9 cellular contexts compared by ENCODE assay signal in the genomic region with DNA sequence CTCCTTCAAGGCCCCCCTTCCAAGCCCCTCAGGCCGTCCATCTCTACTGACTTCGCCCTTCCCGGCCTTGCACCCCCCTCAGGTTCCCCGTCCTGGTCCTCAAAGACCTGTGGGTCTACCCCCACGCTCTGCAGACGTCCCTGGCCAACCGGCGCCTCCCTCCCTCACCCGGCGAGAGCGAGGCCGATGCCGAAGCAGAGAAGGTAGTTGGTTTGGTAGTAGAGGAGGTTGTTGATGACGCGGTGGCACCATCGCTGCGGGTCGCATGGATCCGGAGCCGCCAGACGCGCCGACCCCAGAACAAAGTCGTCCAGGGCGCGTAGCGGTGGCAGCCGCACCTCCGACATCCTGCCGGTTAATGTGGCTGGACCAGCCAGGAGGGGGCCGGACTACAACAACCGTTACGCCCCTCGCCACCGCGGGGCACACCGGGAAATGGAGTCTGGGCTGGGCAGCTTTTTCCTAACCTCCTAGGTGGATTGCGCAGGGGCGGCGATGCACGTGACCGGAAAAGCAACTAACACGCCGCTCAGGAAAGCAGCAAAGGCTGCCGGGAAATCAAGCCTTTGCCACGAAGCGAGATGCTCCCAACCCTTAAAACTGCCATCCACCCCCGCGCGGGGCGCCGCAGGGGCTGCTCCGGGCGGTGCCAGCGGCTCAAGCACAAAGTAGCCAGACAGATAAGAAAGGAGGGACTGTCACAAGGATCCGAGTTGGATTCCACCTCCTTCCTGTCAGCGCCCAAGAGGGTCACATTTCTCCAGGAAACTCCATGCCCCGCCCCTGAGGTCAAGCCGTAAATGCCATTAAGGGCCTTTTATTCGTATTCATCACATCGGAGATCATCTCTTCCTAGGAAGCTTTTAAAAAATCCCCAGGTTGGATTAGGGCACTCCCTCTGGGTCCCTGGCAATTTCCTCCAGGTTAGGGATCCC. TPM values are rescaled to one million over a fixed set of nuclear protein-coding genes. Genes with fewer than 3 reads are reported as not detected.
DNase-seq lines count a peak whose midpoint lies in the region; ATAC-seq lines count a peak whose summit lies in the region.
"Had no signal": no experiment of that assay in that cellular context is flagged by ENCODE, and none has a peak within 500 bp of the region (broad histone marks: within the 10 kb centered on the region; RNA-seq: fewer than 3 reads in every experiment).

TSS of gene PRAF2 (minus strand) at position 362 of the 935 bp plus-strand sequence. CDS start at position 347, 15 bp downstream.

- H3K36me3 Mint-ChIP-seq in activated T-cell treated with anti-CD3 and anti-CD28 coated beads, Interleukin-2, amount 50 U/mL, for 72 hours (ENCODE audit: insufficient read depth in 2 of 2): peaks cover 0 to 12% of the 10 kb centered on the region in 2 donors

- H3K27ac Mint-ChIP-seq in activated T-cell treated with anti-CD3 and anti-CD28 coated beads, Interleukin-2, amount 50 U/mL, for 72 hours: peak within 1 kb of the TSS; percentile 79

- H3K4me1 Mint-ChIP-seq in activated T-cell treated with anti-CD3 and anti-CD28 coated beads, Interleukin-2, amount 50 U/mL, for 72 hours (ENCODE audit: low read depth): peaks cover 26% of the 10 kb centered on the region

- H3K9me3 Mint-ChIP-seq in activated T-cell treated with anti-CD3 and anti-CD28 coated beads, Interleukin-2, amount 50 U/mL, for 72 hours: no peaks in the 10 kb centered on the region

- H3K4me3 ChIP-seq in esophagus (ENCODE audit: low read depth in 1 of 2, low read length in 2 of 2) (peak within 1 kb of the TSS; percentile 32 to 61), mucosa of stomach (ENCODE audit: low read length) (peak within 1 kb of the TSS; percentile 60)

- peak within 1 kb of the TSS; percentile 51 to 75 for H3K27ac ChIP-seq in esophagus (ENCODE audit: low read depth in 2 of 2, low read length in 1 of 2)
- H3K27ac ChIP-seq: VCaP had no signal

- H3K36me3 ChIP-seq in esophagus (ENCODE audit: control insufficient read depth in 2 of 2, insufficient read depth in 2 of 2, low read length in 1 of 2) (peaks cover 0 to 6% of the 10 kb centered on the region in 2 donors), mucosa of stomach (ENCODE audit: control insufficient read depth, insufficient read depth, low read length) (no peaks in the 10 kb centered on the region)

- DNase-seq in C1 segment of cervical spinal cord (lab: John Stamatoyannopoulos, UW) (peak; percentile 49 to 92 (median 86)), HT1080 (ENCODE audit: low read depth) (peak; percentile 89), OCI-M1 (lab: John Stamatoyannopoulos, UW) (peak; percentile 96)
- DNase-seq in activated T-cell treated with anti-CD3 and anti-CD28 coated beads, Interleukin-2, amount 50 U/mL, for 72 hours: peak; percentile 87 to 89
- DNase-seq in stimulated activated CD8-positive, alpha-beta memory T cell treated with anti-CD3 and anti-CD28 coated beads, Interleukin-4, amount 100 ng/mL, for 48 hours: peak; percentile 90

- H3K4me3 Mint-ChIP-seq in activated T-cell treated with anti-CD3 and anti-CD28 coated beads, Interleukin-2, amount 50 U/mL, for 72 hours: peak within 1 kb of the TSS; percentile 82 to 90

- H3K27me3 ChIP-seq in esophagus (ENCODE audit: control insufficient read depth in 1 of 2, insufficient read depth in 2 of 2, low read length in 2 of 2): no peaks in the 10 kb centered on the region
- H3K27me3 ChIP-seq in mucosa of stomach (ENCODE audit: control insufficient read depth, insufficient read depth, low read length): no peaks in the 10 kb centered on the region

- ATAC-seq in GM19438 (IDR thresholded peaks at IDR 0.05; ENCODE audit: low read depth, unreplicated experiment): peak; percentile 83
- ATAC-seq in activated T-cell treated with anti-CD3 and anti-CD28 coated beads, Interleukin-2, amount 50 U/mL, for 72 hours (replicated peaks in 1 of 2): peak; percentile 95 to 97

- 1 to 33% methylated on average over 61 of the region's 61 CpGs for WGBS in esophagus, 2 donors

- H3K9ac ChIP-seq in mucosa of stomach (ENCODE audit: low read length): peak within 1 kb of the TSS; percentile 34

- H3K4me1 ChIP-seq in esophagus (ENCODE audit: control insufficient read depth in 2 of 2, insufficient read depth in 2 of 2, low read length in 1 of 2) (peaks cover 0 to 5% of the 10 kb centered on the region in 2 donors), mucosa of stomach (ENCODE audit: control insufficient read depth, insufficient read depth, low read length) (peaks cover 23% of the 10 kb centered on the region)

- H3K9me3 ChIP-seq in esophagus (ENCODE audit: control insufficient read depth in 2 of 2, insufficient read depth in 1 of 2, low read depth in 1 of 2, low read length in 1 of 2) (no peaks in the 10 kb centered on the region), mucosa of stomach (ENCODE audit: control insufficient read depth, low read length) (no peaks in the 10 kb centered on the region)

- H3K27me3 Mint-ChIP-seq in activated T-cell treated with anti-CD3 and anti-CD28 coated beads, Interleukin-2, amount 50 U/mL, for 72 hours (ENCODE audit: low read depth): no peaks in the 10 kb centered on the region

RNA-seq across cellular contexts. Expression of gene PRAF2, which starts in this region (rescaled TPM):
- 8.6 and 22.1 TPM in 2 replicates for total RNA-seq in HT1080 (2014; rRNA removed; shearing (Covaris generic))
- polyA plus RNA-seq in HT1080 (2015; cell fraction: cytosol; rRNA removed): 54.9 and 58.3 TPM in 2 replicates
- 26.9 and 30.6 TPM in 2 replicates for polyA plus RNA-seq in HT1080 (2015; cell fraction: nucleus; rRNA removed)
- 10 to 100 TPM; 19.1 to 20.9 TPM for total RNA-seq in activated T-cell treated with anti-CD3 and anti-CD28 coated beads, Interleukin-2, amount 50 U/mL, for 72 hours
- 1 to 10 TPM; 7.2 to 7.8 TPM for polyA plus RNA-seq in esophagus

Comparison
In these comparisons a context has a peak if more than half of its experiments do, and no peak if none do; other contexts are left out.
1. Peak in every context shown above with its lines: DNase-seq, ATAC-seq, H3K4me3 ChIP-seq and H3K27ac ChIP-seq.